In genomic region chr20:23533161-23533560, GRCh38 we compare ENCODE assay signal across 29 cellular contexts. TPM values are rescaled to one million over a fixed set of nuclear protein-coding genes. Genes with fewer than 3 reads are reported as not detected.
"Had no signal": no experiment of that assay in that cellular context is flagged by ENCODE, and none has a peak within 500 bp of the region (broad histone marks: within the 10 kb centered on the region; RNA-seq: fewer than 3 reads in every experiment).

No MANE protein-coding gene starts in this region.

- H3K27me3 Mint-ChIP-seq: activated B cell treated with CpG ODN at 0.5 μM for 24 hours; activated CD8-positive, alpha-beta T cell treated with anti-CD3 and anti-CD28 coated beads for 36 hours; naive B cell had no signal

- ATAC-seq: activated CD8-positive, alpha-beta T cell treated with anti-CD3 and anti-CD28 coated beads for 36 hours; activated T-cell treated with anti-CD3 and anti-CD28 coated beads, Interleukin-2, amount 50 U/mL, for 4 hours; esophagus mucosa; heart left ventricle; pancreas; sciatic nerve had no signal

- H3K27ac ChIP-seq: breast epithelium, heart left ventricle, left ventricle myocardium inferior, pancreas, prostate gland, skin epidermis, thoracic aorta had no signal

- H3K36me3 Mint-ChIP-seq: naive B cell had no signal

- H3K27me3 ChIP-seq: breast epithelium, heart left ventricle, pancreas had no signal

- H3K4me1 ChIP-seq: breast epithelium, heart left ventricle, left ventricle myocardium inferior, pancreas, prostate gland had no signal

- H3K36me3 ChIP-seq: breast epithelium, heart left ventricle, left ventricle myocardium inferior, pancreas, prostate gland, thoracic aorta had no signal

- H3K4me1 Mint-ChIP-seq: activated B cell treated with CpG ODN at 0.5 μM for 24 hours, naive B cell, nephron progenitor cell had no signal

- H3K9me3 ChIP-seq: breast epithelium, pancreas, prostate gland had no signal

- H3K4me3 ChIP-seq: breast epithelium, heart left ventricle, left ventricle myocardium inferior, lung, pancreas, prostate gland, skin epidermis, thoracic aorta had no signal

- H3K4me3 Mint-ChIP-seq: activated B cell treated with CpG ODN at 0.5 μM for 24 hours; activated CD8-positive, alpha-beta T cell treated with anti-CD3 and anti-CD28 coated beads for 36 hours; activated T-cell treated with anti-CD3 and anti-CD28 coated beads, Interleukin-2, amount 50 U/mL, for 4 hours; activated T-helper 17 cell treated with anti-CD3 and anti-CD28 coated beads, Interleukin-2, amount 50 U/mL, for 72 hours; naive B cell; nephron progenitor cell; stimulated activated naive CD8-positive, alpha-beta T cell treated with anti-CD3 and anti-CD28 coated beads, Interleukin-15, Interleukin-2, amounts not matched to agents 100 ng/mL and 50 ng/mL, for 24 hours had no signal

- H3K27ac Mint-ChIP-seq: activated B cell treated with CpG ODN at 0.5 μM for 24 hours; activated CD8-positive, alpha-beta T cell treated with anti-CD3 and anti-CD28 coated beads for 36 hours; activated naive CD4-positive, alpha-beta T cell treated with anti-CD3 and anti-CD28 coated beads, Interleukin-2, amount 50 U/mL, for 72 hours; activated T-helper 17 cell treated with anti-CD3 and anti-CD28 coated beads, Interleukin-2, amount 50 U/mL, for 72 hours; naive B cell; nephron progenitor cell; stimulated activated naive CD8-positive, alpha-beta T cell treated with anti-CD3 and anti-CD28 coated beads, Interleukin-15, Interleukin-2, amounts not matched to agents 100 ng/mL and 50 ng/mL, for 24 hours had no signal

- DNase-seq: activated B cell treated with CpG ODN at 0.5 μM for 24 hours; activated CD4-positive, alpha-beta T cell treated with anti-CD3 and anti-CD28 coated beads, Interleukin-2, amount 50 U/mL, for 1 hour; activated CD8-positive, alpha-beta T cell treated with anti-CD3 and anti-CD28 coated beads for 36 hours; activated gamma-delta T cell treated with Interleukin-2 at 50 U/mL for 16 hours; activated T-cell treated with anti-CD3 and anti-CD28 coated beads, Interleukin-2, amount 50 U/mL, for 4 hours; central memory CD4-positive, alpha-beta T cell; foreskin fibroblast; heart left ventricle; islet precursor cell; left ventricle myocardium inferior; naive B cell; nephron progenitor cell; nucleus accumbens; pancreas; retina; stimulated activated CD4-positive, alpha-beta T cell treated with anti-CD3 and anti-CD28 coated beads, Interleukin-4, amount 100 ng/mL, for 24 hours; T-helper 2 cell; trophoblast cell had no signal

RNA-seq across cellular contexts. Expression of gene CST9L, which starts 35.1 kb away (rescaled TPM):
- total RNA-seq: activated B cell treated with CpG ODN at 0.5 μM for 24 hours; activated CD8-positive, alpha-beta T cell treated with anti-CD3 and anti-CD28 coated beads for 36 hours; activated naive CD4-positive, alpha-beta T cell treated with anti-CD3 and anti-CD28 coated beads, Interleukin-2, amount 50 U/mL, for 72 hours; activated T-cell treated with anti-CD3 and anti-CD28 coated beads, Interleukin-2, amount 50 U/mL, for 4 hours; activated T-helper 17 cell treated with anti-CD3 and anti-CD28 coated beads, Interleukin-2, amount 50 U/mL, for 72 hours; breast epithelium; esophagus mucosa; heart left ventricle; left ventricle myocardium inferior; lung; pancreas; sciatic nerve; subcutaneous adipose tissue; thoracic aorta had no signal
- polyA plus RNA-seq: heart left ventricle, lung, pancreas had no signal

RNA-seq across cellular contexts. Expression of gene CST8, which starts 42.2 kb away (rescaled TPM):
- total RNA-seq: activated B cell treated with CpG ODN at 0.5 μM for 24 hours; activated CD8-positive, alpha-beta T cell treated with anti-CD3 and anti-CD28 coated beads for 36 hours; activated naive CD4-positive, alpha-beta T cell treated with anti-CD3 and anti-CD28 coated beads, Interleukin-2, amount 50 U/mL, for 72 hours; activated T-cell treated with anti-CD3 and anti-CD28 coated beads, Interleukin-2, amount 50 U/mL, for 4 hours; breast epithelium; esophagus mucosa; heart left ventricle; left ventricle myocardium inferior; lung; pancreas; sciatic nerve; subcutaneous adipose tissue; thoracic aorta had no signal
- polyA plus RNA-seq: heart left ventricle, lung, pancreas had no signal
